In the genomic region with DNA sequence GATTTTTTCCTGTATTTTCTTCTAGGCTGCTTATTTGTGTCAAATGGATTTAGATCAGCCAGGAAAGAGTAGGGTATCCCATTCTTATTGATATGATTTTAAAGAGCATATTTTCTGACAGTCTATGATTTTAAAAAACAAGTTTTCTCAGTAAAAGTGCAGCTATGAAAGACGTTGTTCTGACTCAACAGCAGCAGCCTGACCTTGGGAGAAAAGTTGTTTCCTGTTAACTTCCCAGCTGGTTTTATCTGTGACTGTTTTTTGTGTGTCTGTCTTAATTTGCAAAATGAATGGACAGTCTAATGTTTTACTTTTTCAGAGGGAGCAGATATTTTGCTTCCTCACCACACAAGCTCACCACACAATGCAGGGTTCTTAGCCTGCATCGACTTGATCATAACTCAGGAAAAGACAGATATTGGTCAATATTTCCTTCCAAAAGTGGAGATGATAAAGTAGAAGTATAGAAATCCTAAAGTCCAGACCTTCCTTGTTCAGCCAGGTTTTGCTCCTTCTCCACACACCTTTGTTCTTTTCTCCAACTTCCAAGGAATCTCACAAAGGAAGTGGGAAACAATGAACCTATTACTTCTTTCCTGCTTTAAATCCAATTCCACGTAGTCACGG, we compare ENCODE assay signal across 8 cellular contexts. TPM values are rescaled to one million over a fixed set of nuclear protein-coding genes. Genes with fewer than 3 reads are reported as not detected.
A peak's percentile ranks its signal among the peaks of the same experiment; 100 is the strongest.
DNase-seq lines count a peak whose midpoint lies in the region; ATAC-seq and TF ChIP-seq lines count a peak whose summit lies in the region.

No MANE protein-coding gene starts in this region.

- no peaks in the 10 kb centered on the region for H3K27me3 Mint-ChIP-seq in osteocyte (ENCODE audit: unreplicated experiment)

- no peaks in the 10 kb centered on the region for H3K4me1 ChIP-seq in esophagus (ENCODE audit: control insufficient read depth in 2 of 2, insufficient read depth in 2 of 2, low read length in 1 of 2)

- peak overlapping the region; percentile 93 to 96 for H3K27ac ChIP-seq in esophagus (ENCODE audit: low read depth in 2 of 2, low read length in 1 of 2)

- H3K36me3 ChIP-seq in esophagus (ENCODE audit: control insufficient read depth in 2 of 2, insufficient read depth in 2 of 2, low read length in 1 of 2): no peaks in the 10 kb centered on the region

- no peaks in the 10 kb centered on the region for H3K27me3 ChIP-seq in esophagus (ENCODE audit: control insufficient read depth in 1 of 2, insufficient read depth in 2 of 2, low read length in 2 of 2)

- TF ChIP-seq CTCF in GM12865 (IDR thresholded peaks at IDR 0.05; ENCODE audit: insufficient read depth, low read depth, low read length, missing control alignments) (no peak), osteocyte (IDR thresholded peaks at IDR 0.05) (no peak)

- peaks cover 27% of the 10 kb centered on the region for H3K4me1 Mint-ChIP-seq in osteocyte (ENCODE audit: unreplicated experiment)

- H3K4me3 ChIP-seq in GM12865 (ENCODE audit: low read depth, low read length) (peak overlapping the region; percentile 95), esophagus (ENCODE audit: low read depth in 1 of 2, low read length in 2 of 2) (peak overlapping the region; percentile 78 to 92)

- H3K9me3 ChIP-seq in esophagus (ENCODE audit: control insufficient read depth in 2 of 2, insufficient read depth in 1 of 2, low read depth in 1 of 2, low read length in 1 of 2): no peaks in the 10 kb centered on the region

- 3% methylated on average over 4 of the region's 4 CpGs for WGBS in esophagus, 2 donors

- peak overlapping the region; percentile 96 for H3K27ac Mint-ChIP-seq in osteocyte (ENCODE audit: unreplicated experiment)

- H3K36me3 Mint-ChIP-seq in osteocyte (ENCODE audit: unreplicated experiment): peaks cover 17% of the 10 kb centered on the region

- H3K9me3 Mint-ChIP-seq in osteocyte (ENCODE audit: unreplicated experiment): no peaks in the 10 kb centered on the region

- no peak for DNase-seq in GM12865 (ENCODE audit: low read depth)
- DNase-seq in RKO (ENCODE audit: low spot score): peak; percentile 65
- no peak for DNase-seq in osteocyte (ENCODE audit: extremely low spot score, unreplicated experiment)
- no peak for DNase-seq in activated CD4-positive, CD25-positive, alpha-beta regulatory T cell treated with anti-CD3 and anti-CD28 coated beads, Interleukin-2, amount 50 U/mL, for 72 hours
- DNase-seq in NCI-H446 treated with DMSO at 0.1 percent for 48 hours (lab: John Stamatoyannopoulos, UW): no peak

- ATAC-seq in GM21717 (IDR thresholded peaks at IDR 0.05; ENCODE audit: unreplicated experiment): no peak
- no peak for ATAC-seq in GM21619 (IDR thresholded peaks at IDR 0.05; ENCODE audit: unreplicated experiment)

- peak overlapping the region; percentile 81 for H3K4me3 Mint-ChIP-seq in osteocyte (ENCODE audit: unreplicated experiment)

RNA-seq across cellular contexts. Expression of gene MTHFD2L, which starts 0.7 kb away (rescaled TPM):
- 1 to 10 TPM; 5.9 to 6.2 TPM for polyA plus RNA-seq in esophagus
- total RNA-seq in osteocyte: 10.7 and 14.7 TPM in 2 replicates

RNA-seq across cellular contexts. Expression of gene CXCL2, which starts 58.2 kb away (rescaled TPM):
- 10 to 100 TPM in 1 of 2 donors, 1 to 10 TPM in 1; 2.5 to 17.1 TPM for polyA plus RNA-seq in esophagus
- 3.8 and 5.0 TPM in 2 replicates for total RNA-seq in osteocyte
